Comparison of ENCODE assay signal across 6 cellular contexts in the genomic region with DNA sequence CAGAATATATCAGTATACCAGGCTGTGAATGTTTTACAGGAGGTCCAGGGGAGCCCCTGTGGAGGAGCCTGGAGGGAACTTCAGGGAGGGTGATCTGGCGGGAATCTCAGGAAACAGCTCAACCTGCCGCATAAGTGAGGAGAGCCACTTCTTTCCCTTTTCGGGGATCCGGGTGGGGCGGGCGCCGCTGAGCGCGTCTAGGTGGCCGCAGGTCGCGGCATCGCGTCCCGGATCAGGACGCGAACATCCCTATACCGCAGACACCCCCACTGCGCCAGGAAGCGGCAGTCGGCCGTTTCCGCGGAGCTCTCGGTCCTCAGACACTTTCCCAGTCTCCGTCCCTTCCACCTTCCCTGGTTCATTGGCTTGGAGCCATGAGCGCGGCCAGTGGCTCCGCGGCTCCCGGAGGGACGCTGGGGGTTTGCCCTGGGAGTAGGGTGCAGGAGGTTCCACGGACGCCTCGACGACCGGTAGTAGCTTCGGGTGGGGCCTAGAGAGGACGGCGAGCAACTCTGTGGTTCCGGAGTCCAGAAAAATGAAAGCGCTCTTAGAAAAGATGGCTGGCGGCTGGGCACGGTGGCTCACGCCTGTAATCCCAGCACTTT. TPM values are rescaled to one million over a fixed set of nuclear protein-coding genes. Genes with fewer than 3 reads are reported as not detected.
DNase-seq lines count a peak whose midpoint lies in the region; ATAC-seq, FAIRE-seq and TF ChIP-seq lines count a peak whose summit lies in the region.

No MANE protein-coding gene starts in this region.

- FAIRE-seq in A549 (lab: Jason Lieb, UNC), result no peak

- peaks cover 33% of the 10 kb centered on the region for H3K4me1 Mint-ChIP-seq in activated B cell treated with CpG ODN at 0.5 μM for 24 hours

- H3K36me3 Mint-ChIP-seq in activated B cell treated with CpG ODN at 0.5 μM for 24 hours (ENCODE audit: low read depth), result peaks cover 3% of the 10 kb centered on the region

- peak overlapping the region; percentile 94 for H3K27ac Mint-ChIP-seq in activated B cell treated with CpG ODN at 0.5 μM for 24 hours

- no peak for TF ChIP-seq EP300 in A549 (IDR thresholded peaks at IDR 0.05)

- no peaks in the 10 kb centered on the region for H3K27me3 Mint-ChIP-seq in activated B cell treated with CpG ODN at 0.5 μM for 24 hours

- DNase-seq in A549 (ENCODE audit: low read depth in 1 of 2, low spot score in 1 of 2) (no peak), activated B cell treated with CpG ODN at 0.5 μM for 24 hours (peak; percentile 46), kidney tubule cell (ENCODE audit: low spot score) (peak; percentile 20), kidney glomerular epithelial cell (lab: John Stamatoyannopoulos, UW) (no peak)
- DNase-seq in central memory CD4-positive, alpha-beta T cell, result no peak

- POLR2A ChIA-PET in A549 (lab: Yijun Ruan, JAX) (interaction anchor here (1.4 kb wide), 1 partner anchor 116 kb away, joined by 6 read pairs; the partner anchor contains the start of gene SEPHS2), activated B cell treated with CpG ODN at 0.5 μM for 24 hours (lab: Charles Lee) (interaction anchor here (0.6 to 6.3 kb wide), 16 partner anchors 10 to 154 kb away, joined by 3 to 152 read pairs (median 6); partner anchors contain the start of genes DCTPP1, PRR14, ZNF688 and ZNF689)

- H3K27ac ChIP-seq in A549, result peak overlapping the region; percentile 73 to 75

- no peaks in the 10 kb centered on the region for H3K9me3 ChIP-seq in A549

- H3K4me3 ChIP-seq in A549, result peak overlapping the region; percentile 45

- ATAC-seq in A549, result no peak
- ATAC-seq in activated B cell treated with CpG ODN at 0.5 μM for 24 hours (ENCODE audit: low read depth), result no peak
- ATAC-seq in HG03108 (IDR thresholded peaks at IDR 0.05; ENCODE audit: unreplicated experiment), result no peak

- no peak for TF ChIP-seq RAD21 in A549 (conservative IDR thresholded peaks at IDR 0.05 in 1 of 2, IDR thresholded peaks at IDR 0.05 in 1 of 2)

- TF ChIP-seq POLR2A in A549 (IDR thresholded peaks at IDR 0.05; ENCODE audit: low read length), result no peak

- H3K4me1 ChIP-seq in A549, result peaks cover 4% of the 10 kb centered on the region; the same call in 1 of the 3 replicates

- CTCF ChIA-PET in A549 (lab: Yijun Ruan, JAX), result interaction anchor here (0.6 to 1.8 kb wide), 7 partner anchors 10 to 131 kb away, joined by 3 to 10 read pairs (median 3); partner anchors contain the start of genes DCTPP1 and ZNF688
- CTCF ChIA-PET in activated B cell treated with CpG ODN at 0.5 μM for 24 hours (lab: Charles Lee), result interaction anchor here (1.2 to 1.6 kb wide), 3 partner anchors 10 to 131 kb away, joined by 4 to 6 read pairs (median 5); partner anchors contain the start of genes DCTPP1 and ZNF688

- no peaks in the 10 kb centered on the region for H3K9me3 Mint-ChIP-seq in activated B cell treated with CpG ODN at 0.5 μM for 24 hours

- H3K4me2 ChIP-seq in A549, result peak overlapping the region; percentile 75

- TF ChIP-seq CTCF in A549 (IDR thresholded peaks at IDR 0.05) (no peak), activated B cell treated with CpG ODN at 0.5 μM for 24 hours (IDR thresholded peaks at IDR 0.05) (no peak)

- peak overlapping the region; percentile 90 for H3K4me3 Mint-ChIP-seq in activated B cell treated with CpG ODN at 0.5 μM for 24 hours

- 67% methylated on average over 22 of the region's 45 CpGs for WGBS in A549 (ENCODE audit: missing lambda C conversion rate)

- intact Hi-C loops in activated B cell treated with CpG ODN at 0.5 μM for 24 hours (cut with micrococcal nuclease), result no loop called here

TF ChIP-seq in A549, 52 proteins besides CTCF, POLR2A, EP300 and RAD21:
- TF ChIP-seq HDAC2 (IDR thresholded peaks at IDR 0.05) (no peak), E2F6 (IDR thresholded peaks at IDR 0.05; ENCODE audit: borderline replicate concordance, low read depth) (peak; percentile 26; the same call in 1 of the 2 replicates), NR3C1 (IDR thresholded peaks at IDR 0.05) (no peak), PHF8 (IDR thresholded peaks at IDR 0.05; ENCODE audit: borderline replicate concordance, low read depth) (no peak)
- TF ChIP-seq, protein P1, sequence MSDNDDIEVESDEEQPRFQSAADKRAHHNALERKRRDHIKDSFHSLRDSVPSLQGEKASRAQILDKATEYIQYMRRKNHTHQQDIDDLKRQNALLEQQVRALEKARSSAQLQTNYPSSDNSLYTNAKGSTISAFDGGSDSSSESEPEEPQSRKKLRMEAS (IDR thresholded peaks at IDR 0.05), result peak; percentile 17; the same call in 1 of the 2 replicates

RNA-seq across cellular contexts. Expression of gene ZNF764, which starts 3.1 kb away (rescaled TPM):
- 2.9 and 3.0 TPM in 2 replicates for polyA plus RNA-seq in A549 (2011; rRNA removed)
- 3.6 and 4.5 TPM in 2 replicates for polyA plus RNA-seq in A549 (2012; cell fraction: cytosol; rRNA removed)
- polyA plus RNA-seq in A549 (2012; cell fraction: nucleus; rRNA removed), result 5.7 and 6.5 TPM in 2 replicates
- polyA plus RNA-seq in A549 (2017; fragmentation: RNase III; extraction: RNeasy Plus Mini Kit Qiagen cat#74134 plus additional on column Dnase treatment), result 3.5 to 4.0 TPM (median 4.0 TPM) in 3 replicates
- 2.0 and 3.1 TPM in 2 replicates for polyA minus RNA-seq in A549 (2011; rRNA and poly(A)+ RNA removed)
- 16.1 and 19.2 TPM in 2 replicates for total RNA-seq in activated B cell treated with CpG ODN at 0.5 μM for 24 hours

RNA-seq across cellular contexts. Expression of gene ZNF688, which starts 10.2 kb away (rescaled TPM):
- polyA plus RNA-seq in A549 (2011; rRNA removed), result 4.8 and 6.7 TPM in 2 replicates
- 5.1 and 5.6 TPM in 2 replicates for polyA plus RNA-seq in A549 (2012; cell fraction: cytosol; rRNA removed)
- 3.5 and 4.5 TPM in 2 replicates for polyA plus RNA-seq in A549 (2012; cell fraction: nucleus; rRNA removed)
- polyA plus RNA-seq in A549 (2017; fragmentation: RNase III; extraction: RNeasy Plus Mini Kit Qiagen cat#74134 plus additional on column Dnase treatment), result 4.6 to 5.4 TPM (median 4.8 TPM) in 3 replicates
- 1.6 and 2.4 TPM in 2 replicates for polyA minus RNA-seq in A549 (2011; rRNA and poly(A)+ RNA removed)
- 13.9 and 14.7 TPM in 2 replicates for total RNA-seq in activated B cell treated with CpG ODN at 0.5 μM for 24 hours

RNA-seq across cellular contexts. Expression of gene ZNF785, which starts 24.2 kb away (rescaled TPM):
- polyA plus RNA-seq in A549 (2011; rRNA removed) (not detected in 2 replicates), A549 (2017; fragmentation: RNase III; extraction: RNeasy Plus Mini Kit Qiagen cat#74134 plus additional on column Dnase treatment) (not detected in 3 replicates)
- not detected in 2 replicates for polyA plus RNA-seq in A549 (2012; cell fraction: cytosol; rRNA removed)
- not detected in 2 replicates for polyA plus RNA-seq in A549 (2012; cell fraction: nucleus; rRNA removed)
- polyA minus RNA-seq in A549 (2011; rRNA and poly(A)+ RNA removed), result not detected in 2 replicates
- total RNA-seq in activated B cell treated with CpG ODN at 0.5 μM for 24 hours, result 20.0 and 22.8 TPM in 2 replicates

RNA-seq across cellular contexts. Expression of gene ZNF747, which starts 26.7 kb away (rescaled TPM):
- polyA plus RNA-seq in A549 (2011; rRNA removed), result 4.8 and 5.2 TPM in 2 replicates
- polyA plus RNA-seq in A549 (2012; cell fraction: cytosol; rRNA removed), result 2.6 and 4.2 TPM in 2 replicates
- 3.0 and 3.8 TPM in 2 replicates for polyA plus RNA-seq in A549 (2012; cell fraction: nucleus; rRNA removed)
- polyA plus RNA-seq in A549 (2017; fragmentation: RNase III; extraction: RNeasy Plus Mini Kit Qiagen cat#74134 plus additional on column Dnase treatment), result 3.6 to 5.0 TPM (median 4.6 TPM) in 3 replicates
- polyA minus RNA-seq in A549 (2011; rRNA and poly(A)+ RNA removed), result 4.3 and 4.9 TPM in 2 replicates
- total RNA-seq in activated B cell treated with CpG ODN at 0.5 μM for 24 hours, result 16.3 and 21.6 TPM in 2 replicates

RNA-seq across cellular contexts. Expression of gene ZNF768, which starts 34.9 kb away (rescaled TPM):
- polyA plus RNA-seq in A549 (2011; rRNA removed), result 17.0 and 21.3 TPM in 2 replicates
- 24.5 and 43.7 TPM in 2 replicates for polyA plus RNA-seq in A549 (2012; cell fraction: cytosol; rRNA removed)
- polyA plus RNA-seq in A549 (2012; cell fraction: nucleus; rRNA removed), result 54.9 and 62.7 TPM in 2 replicates
- polyA plus RNA-seq in A549 (2017; fragmentation: RNase III; extraction: RNeasy Plus Mini Kit Qiagen cat#74134 plus additional on column Dnase treatment), result 27.3 to 33.6 TPM (median 31.3 TPM) in 3 replicates
- polyA minus RNA-seq in A549 (2011; rRNA and poly(A)+ RNA removed), result 11.0 and 11.3 TPM in 2 replicates
- 29.2 and 30.7 TPM in 2 replicates for total RNA-seq in activated B cell treated with CpG ODN at 0.5 μM for 24 hours

Comparison
In these comparisons a context has a peak if more than half of its experiments do, and no peak if none do; other contexts are left out.
1. DNase-seq: peak in activated B cell treated with CpG ODN at 0.5 μM for 24 hours (single experiment) and kidney tubule cell (single experiment); none in A549 (0 of 2), central memory CD4-positive, alpha-beta T cell (single experiment) and kidney glomerular epithelial cell (single experiment).